In the genomic region with DNA sequence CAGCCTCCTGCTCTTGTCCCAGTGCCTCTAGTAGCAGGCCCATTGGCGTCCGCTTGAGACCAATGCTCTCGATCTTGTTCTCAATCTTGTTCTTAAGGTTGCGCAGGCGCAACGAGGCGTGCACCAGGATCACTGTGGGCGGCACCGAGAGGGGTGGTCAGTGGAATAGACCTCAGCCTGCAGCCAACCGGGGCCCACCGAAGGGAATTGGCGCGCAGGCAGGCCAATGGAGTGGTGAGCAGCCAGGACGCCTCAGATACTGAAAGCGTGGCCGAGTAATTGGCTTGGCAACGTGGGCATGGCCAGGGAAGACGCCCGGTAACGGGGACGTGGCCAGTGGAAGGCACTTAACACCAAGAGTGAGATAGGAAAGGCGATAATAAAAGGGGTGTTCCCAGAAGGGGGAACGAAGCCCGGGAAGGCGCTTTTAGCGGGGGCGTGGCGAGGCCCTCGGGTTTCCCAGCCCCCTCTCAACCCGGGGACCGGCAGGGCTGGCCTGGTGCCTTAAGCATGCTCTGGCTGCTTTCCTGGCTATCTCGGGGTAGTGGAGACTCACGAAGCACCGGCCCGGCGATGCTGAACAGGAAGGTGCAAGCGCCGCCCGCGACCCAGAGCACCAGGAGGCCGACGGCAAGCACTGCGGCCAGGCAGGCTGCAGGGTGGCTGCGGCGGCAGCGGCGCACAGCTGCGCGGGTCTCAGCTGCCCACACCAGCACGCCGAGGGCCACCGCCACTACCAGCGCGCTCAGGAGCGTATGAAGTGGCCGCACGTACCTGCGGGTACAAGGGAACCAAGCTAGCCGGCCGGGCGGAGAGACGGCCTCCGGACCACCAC, we compare ENCODE assay signal across 8 cellular contexts. TPM values are rescaled to one million over a fixed set of nuclear protein-coding genes. Genes with fewer than 3 reads are reported as not detected.
DNase-seq lines count a peak whose midpoint lies in the region; ATAC-seq and TF ChIP-seq lines count a peak whose summit lies in the region.
"Had no signal": no experiment of that assay in that cellular context is flagged by ENCODE, and none has a peak within 500 bp of the region (broad histone marks: within the 10 kb centered on the region; RNA-seq: fewer than 3 reads in every experiment).

No MANE protein-coding gene starts in this region.

- DNase-seq in NCI-H1105 treated with DMSO at 0.1 percent for 48 hours (lab: John Stamatoyannopoulos, UW), result peak; percentile 39
- DNase-seq in dorsolateral prefrontal cortex, result peak in 9 of 10 donors; percentile 51 to 87 (median 76)
- DNase-seq in right lobe of liver, result peak in 1 of 3 donors; percentile 67
- DNase-seq in suprapubic skin (ENCODE audit: low spot score in 2 of 2), result peak in 1 of 2 donors; percentile 69
- no peak for DNase-seq in activated CD4-positive, alpha-beta T cell treated with anti-CD3 and anti-CD28 coated beads, Interleukin-2, amount 50 U/mL, for 1 hour
- no peak for DNase-seq in NCI-H1048 (lab: John Stamatoyannopoulos, UW)

- TF ChIP-seq CTCF in dorsolateral prefrontal cortex (IDR thresholded peaks at IDR 0.05 in 54 of 56, conservative IDR thresholded peaks at IDR 0.05 in 2 of 56; ENCODE audit: low read depth in 1 of 56, partially characterized antibody in 56 of 56) (no peak), right lobe of liver (IDR thresholded peaks at IDR 0.05) (no peak), suprapubic skin (IDR thresholded peaks at IDR 0.05) (no peak)

- H3K4me3 ChIP-seq in dorsolateral prefrontal cortex (peak overlapping the region; percentile 0 to 82 (median 70)), right lobe of liver (no peak overlapping the region), suprapubic skin (peak overlapping the region; percentile 52)

- WGBS in right lobe of liver (ENCODE audit: insufficient coverage, low coverage, low lambda C conversion rate, missing lambda C conversion rate), result 83% methylated on average over 9 of the region's 63 CpGs
- WGBS in suprapubic skin, result 63% methylated on average over 47 of the region's 63 CpGs

- intact Hi-C loops in dorsolateral prefrontal cortex (cut with DNase I) (loop anchor here in 1 of 2 donors (2.0 kb wide), 1 partner anchor 71 kb away; no protein-coding TSS in a partner anchor), right lobe of liver (cut with DNase I) (no loop called here)

- no peak for TF ChIP-seq POLR2A in right lobe of liver (IDR thresholded peaks at IDR 0.05)
- no peak for TF ChIP-seq POLR2A in suprapubic skin (IDR thresholded peaks at IDR 0.05)

- TF ChIP-seq EP300 in suprapubic skin (IDR thresholded peaks at IDR 0.05), result no peak

- H3K9me3 ChIP-seq in right lobe of liver (no peaks in the 10 kb centered on the region), suprapubic skin (no peaks in the 10 kb centered on the region)

- ATAC-seq in right lobe of liver, result peak; percentile 5 to 35 (median 13)
- ATAC-seq in GM21367 (IDR thresholded peaks at IDR 0.05; ENCODE audit: unreplicated experiment), result no peak

- H3K4me1 ChIP-seq in right lobe of liver (no peaks in the 10 kb centered on the region), suprapubic skin (peaks cover 14% of the 10 kb centered on the region)

- H3K27me3 ChIP-seq in dorsolateral prefrontal cortex (peaks cover 0 to 41% (median 0%) of the 10 kb centered on the region in 45 donors), right lobe of liver (no peaks in the 10 kb centered on the region), suprapubic skin (no peaks in the 10 kb centered on the region)

- H3K27ac ChIP-seq in dorsolateral prefrontal cortex, result peak overlapping the region in 23 of 59 donors; percentile 3 to 89 (median 29)
- no peak overlapping the region for H3K27ac ChIP-seq in right lobe of liver
- H3K27ac ChIP-seq in suprapubic skin, result no peak overlapping the region
- H3K27ac ChIP-seq: KMS-11 had no signal

- H3K36me3 ChIP-seq in right lobe of liver (no peaks in the 10 kb centered on the region), suprapubic skin (peaks cover 7% of the 10 kb centered on the region)

RNA-seq across cellular contexts. Expression of a gene that starts 1.7 kb away (rescaled TPM):
- total RNA-seq in dorsolateral prefrontal cortex (10 to 100 TPM; 34.5 to 81.5 (median 48.2) TPM), right lobe of liver (10 to 100 TPM in 1 of 6 experiments, 1 to 10 TPM in 5; 3.1 to 11.2 (median 5.1) TPM), suprapubic skin (10 to 100 TPM in 2 of 4 donors, 1 to 10 TPM in 2; 4.6 to 15.6 (median 9.2) TPM)

RNA-seq across cellular contexts. Expression of a gene that starts 7.6 kb away (rescaled TPM):
- total RNA-seq in dorsolateral prefrontal cortex (100 to 1,000 TPM in 6 of 120 experiments, 10 to 100 TPM in 114; 52.9 to 142 (median 77.9) TPM), right lobe of liver (10 to 100 TPM; 31.8 to 65.2 (median 47.9) TPM), suprapubic skin (100 to 1,000 TPM in 1 of 4 donors, 10 to 100 TPM in 3; 65.8 to 122 (median 86.8) TPM)

RNA-seq across cellular contexts. Expression of a gene that starts 13.3 kb away (rescaled TPM):
- total RNA-seq in dorsolateral prefrontal cortex, result 10 to 100 TPM in 36 of 120 experiments, 1 to 10 TPM in 84; 3.7 to 15.5 (median 8.7) TPM
- total RNA-seq in right lobe of liver, result 10 to 100 TPM in 1 of 6 experiments, 1 to 10 TPM in 5; 3.3 to 12.1 (median 4.5) TPM
- total RNA-seq in suprapubic skin, result 10 to 100 TPM; 36.6 to 43.3 (median 38.1) TPM

RNA-seq across cellular contexts. Expression of a gene that starts 28.9 kb away (rescaled TPM):
- total RNA-seq in dorsolateral prefrontal cortex (10 to 100 TPM; 45.0 to 84.2 (median 59.0) TPM), right lobe of liver (10 to 100 TPM; 14.9 to 43.3 (median 23.3) TPM), suprapubic skin (10 to 100 TPM; 40.4 to 54.9 (median 50.3) TPM)

RNA-seq across cellular contexts. Expression of a gene that starts 51.4 kb away (rescaled TPM):
- 10 to 100 TPM; 25.5 to 45.0 (median 35.2) TPM for total RNA-seq in dorsolateral prefrontal cortex
- total RNA-seq in right lobe of liver, result 10 to 100 TPM in 3 of 6 experiments, 1 to 10 TPM in 3; 9.3 to 14.9 (median 10.2) TPM
- 10 to 100 TPM; 27.7 to 31.7 (median 28.9) TPM for total RNA-seq in suprapubic skin

Comparison
In these comparisons a context has a peak if more than half of its experiments do, and no peak if none do; other contexts are left out.
1. DNase-seq: peak in NCI-H1105 treated with DMSO at 0.1 percent for 48 hours (single experiment) and dorsolateral prefrontal cortex (9 of 10); none in activated CD4-positive, alpha-beta T cell treated with anti-CD3 and anti-CD28 coated beads, Interleukin-2, amount 50 U/mL, for 1 hour (single experiment) and NCI-H1048 (single experiment).
2. H3K4me3 ChIP-seq: peak in dorsolateral prefrontal cortex (59 of 59) and suprapubic skin (single experiment); none in right lobe of liver (0 of 3).